In genomic region chr5:14518638-14519037, GRCh38 we compare ENCODE assay signal across 8 cellular contexts.
"Had no signal": no experiment of that assay in that cellular context is flagged by ENCODE, and none has a peak within 500 bp of the region (broad histone marks: within the 10 kb centered on the region; RNA-seq: fewer than 3 reads in every experiment).

No MANE protein-coding gene starts in this region.

- H3K9me3 ChIP-seq: HAP-1 had no signal

- H3K36me3 ChIP-seq: HAP-1 had no signal

- H3K27ac Mint-ChIP-seq: IgD-negative memory B cell had no signal

- H3K27ac ChIP-seq: GM23248 had no signal

- FAIRE-seq: HepG2 had no signal

- H3K27me3 Mint-ChIP-seq: IgD-negative memory B cell had no signal

- H3K9ac ChIP-seq: GM23248 had no signal

- H3K4me1 ChIP-seq: HAP-1 had no signal

- DNase-seq: GM23248, GOT3, H7, KG1 had no signal

- H2AFZ ChIP-seq: GM23248 had no signal

- H3K4me3 Mint-ChIP-seq: IgD-negative memory B cell had no signal

- ATAC-seq: HCT116, HepG2 had no signal

- H3K4me3 ChIP-seq: GM23248, HAP-1 had no signal
